In genomic region chr9:137777761-137778160, GRCh38 we compare ENCODE assay signal across 21 cellular contexts.
A peak's percentile ranks its signal among the peaks of the same experiment; 100 is the strongest.
DNase-seq lines count a peak whose midpoint lies in the region; ATAC-seq lines count a peak whose summit lies in the region.
"Had no signal": no experiment of that assay in that cellular context is flagged by ENCODE, and none has a peak within 500 bp of the region (broad histone marks: within the 10 kb centered on the region; RNA-seq: fewer than 3 reads in every experiment).

No MANE protein-coding gene starts in this region.

- no peaks in the 10 kb centered on the region for H3K9me3 Mint-ChIP-seq in activated naive CD4-positive, alpha-beta T cell treated with anti-CD3 and anti-CD28 coated beads, Interleukin-2, amount 50 U/mL, for 24 hours
- H3K9me3 Mint-ChIP-seq in activated T-helper 1 cell treated with anti-CD3 and anti-CD28 coated beads, Interleukin-12 subunit alpha, Interleukin-12 subunit beta, Interleukin-2, Interleukin-4 antibody, amounts not matched to agents 30 ng/mL and 10 ng/mL and 1 ng/mL, durations not matched to agents 14 hours and 24 hours and 36 hours: no peaks in the 10 kb centered on the region
- H3K9me3 Mint-ChIP-seq: CD4-positive, CD25-positive, alpha-beta regulatory T cell; CD8-positive, alpha-beta T cell; GM23338; H9 had no signal

- H3K27ac ChIP-seq in cingulate gyrus (ENCODE audit: low read depth, low read length): peak overlapping the region; percentile 19
- H3K27ac ChIP-seq: 22Rv1, BLaER1, C4-2B had no signal

- peaks cover 10% of the 10 kb centered on the region for H3K36me3 Mint-ChIP-seq in activated naive CD4-positive, alpha-beta T cell treated with anti-CD3 and anti-CD28 coated beads, Interleukin-2, amount 50 U/mL, for 24 hours
- H3K36me3 Mint-ChIP-seq in activated T-helper 1 cell treated with anti-CD3 and anti-CD28 coated beads, Interleukin-12 subunit alpha, Interleukin-12 subunit beta, Interleukin-2, Interleukin-4 antibody, amounts not matched to agents 30 ng/mL and 10 ng/mL and 1 ng/mL, durations not matched to agents 14 hours and 24 hours and 36 hours (ENCODE audit: low read depth): peaks cover 29% of the 10 kb centered on the region

- intact Hi-C loops in posterior vena cava (cut with DNase I): no loop called here
- intact Hi-C loops in activated T-helper 1 cell treated with anti-CD3 and anti-CD28 coated beads, Interleukin-12 subunit alpha, Interleukin-12 subunit beta, Interleukin-2, Interleukin-4 antibody, amounts not matched to agents 30 ng/mL and 10 ng/mL and 1 ng/mL, durations not matched to agents 14 hours and 24 hours and 36 hours (cut with micrococcal nuclease): no loop called here

- H3K27me3 Mint-ChIP-seq in activated naive CD4-positive, alpha-beta T cell treated with anti-CD3 and anti-CD28 coated beads, Interleukin-2, amount 50 U/mL, for 24 hours: no peaks in the 10 kb centered on the region
- H3K27me3 Mint-ChIP-seq in activated T-helper 1 cell treated with anti-CD3 and anti-CD28 coated beads, Interleukin-12 subunit alpha, Interleukin-12 subunit beta, Interleukin-2, Interleukin-4 antibody, amounts not matched to agents 30 ng/mL and 10 ng/mL and 1 ng/mL, durations not matched to agents 14 hours and 24 hours and 36 hours (ENCODE audit: insufficient read depth): no peaks in the 10 kb centered on the region
- H3K27me3 Mint-ChIP-seq: B cell; CD4-positive, CD25-positive, alpha-beta regulatory T cell had no signal

- no peak overlapping the region for H3K4me3 Mint-ChIP-seq in activated naive CD4-positive, alpha-beta T cell treated with anti-CD3 and anti-CD28 coated beads, Interleukin-2, amount 50 U/mL, for 24 hours
- H3K4me3 Mint-ChIP-seq in activated T-helper 1 cell treated with anti-CD3 and anti-CD28 coated beads, Interleukin-12 subunit alpha, Interleukin-12 subunit beta, Interleukin-2, Interleukin-4 antibody, amounts not matched to agents 30 ng/mL and 10 ng/mL and 1 ng/mL, durations not matched to agents 14 hours and 24 hours and 36 hours: no peak overlapping the region
- H3K4me3 Mint-ChIP-seq: B cell; CD4-positive, CD25-positive, alpha-beta regulatory T cell; CD8-positive, alpha-beta T cell; GM23338; H9 had no signal

- DNase-seq in activated naive CD4-positive, alpha-beta T cell treated with anti-CD3 and anti-CD28 coated beads, Interleukin-2, amount 50 U/mL, for 16 hours: no peak
- DNase-seq in posterior vena cava (ENCODE audit: low spot score) (peak; percentile 63), midbrain (lab: John Stamatoyannopoulos, UW) (no peak)
- DNase-seq in activated T-helper 1 cell treated with anti-CD3 and anti-CD28 coated beads, Interleukin-12 subunit alpha, Interleukin-12 subunit beta, Interleukin-2, Interleukin-4 antibody, amounts not matched to agents 30 ng/mL and 10 ng/mL and 1 ng/mL, durations not matched to agents 14 hours and 24 hours and 36 hours (ENCODE audit: low spot score): no peak
- DNase-seq: Caco-2; CD4-positive, CD25-positive, alpha-beta regulatory T cell; CD8-positive, alpha-beta T cell; DMS153; DND-41; GDM1; H9 had no signal

- H3K27ac Mint-ChIP-seq in activated naive CD4-positive, alpha-beta T cell treated with anti-CD3 and anti-CD28 coated beads, Interleukin-2, amount 50 U/mL, for 24 hours: peak overlapping the region; percentile 59
- H3K27ac Mint-ChIP-seq in activated T-helper 1 cell treated with anti-CD3 and anti-CD28 coated beads, Interleukin-12 subunit alpha, Interleukin-12 subunit beta, Interleukin-2, Interleukin-4 antibody, amounts not matched to agents 30 ng/mL and 10 ng/mL and 1 ng/mL, durations not matched to agents 14 hours and 24 hours and 36 hours: no peak overlapping the region
- H3K27ac Mint-ChIP-seq: CD8-positive, alpha-beta T cell; GM23338 had no signal

- ATAC-seq in HG02678 (IDR thresholded peaks at IDR 0.05; ENCODE audit: unreplicated experiment): no peak
- ATAC-seq: CD8-positive, alpha-beta T cell; GM12878; GM23338; HCT116 had no signal

- peaks cover 2% of the 10 kb centered on the region for H3K4me1 Mint-ChIP-seq in activated naive CD4-positive, alpha-beta T cell treated with anti-CD3 and anti-CD28 coated beads, Interleukin-2, amount 50 U/mL, for 24 hours
- H3K4me1 Mint-ChIP-seq in activated T-helper 1 cell treated with anti-CD3 and anti-CD28 coated beads, Interleukin-12 subunit alpha, Interleukin-12 subunit beta, Interleukin-2, Interleukin-4 antibody, amounts not matched to agents 30 ng/mL and 10 ng/mL and 1 ng/mL, durations not matched to agents 14 hours and 24 hours and 36 hours (ENCODE audit: low read depth): no peaks in the 10 kb centered on the region
- H3K4me1 Mint-ChIP-seq: GM23338, H9 had no signal
